ENCODE assay signal across 7 cellular contexts in genomic region chr11:104129138-104129537, GRCh38. TPM values are rescaled to one million over a fixed set of nuclear protein-coding genes. Genes with fewer than 3 reads are reported as not detected.
"Had no signal": no experiment of that assay in that cellular context is flagged by ENCODE, and none has a peak within 500 bp of the region (broad histone marks: within the 10 kb centered on the region; RNA-seq: fewer than 3 reads in every experiment).

No MANE protein-coding gene starts in this region.

- H3K4me2 ChIP-seq: GM23338 had no signal

- H3K9me3 Mint-ChIP-seq: GM23338, H9, HFFc6, IgD-negative memory B cell had no signal

- H3K36me3 Mint-ChIP-seq: IgD-negative memory B cell had no signal

- H3K27me3 Mint-ChIP-seq: IgD-negative memory B cell had no signal

- H3K4me1 Mint-ChIP-seq: IgD-negative memory B cell had no signal

- H3K4me3 Mint-ChIP-seq: GM23338, H9, HFFc6, IgD-negative memory B cell had no signal

- H3K4me3 ChIP-seq: GM23338 had no signal

- H3K27ac Mint-ChIP-seq: GM23338, H9, HFFc6, IgD-negative memory B cell had no signal

- DNase-seq: H9, HCEC 1CT, HFFc6, KG1 had no signal

- H2AFZ ChIP-seq: GM23338 had no signal

RNA-seq across cellular contexts. Expression of gene PDGFD, which starts 34.8 kb away (rescaled TPM):
- total RNA-seq: HT-29 had no signal
